In the genomic region with DNA sequence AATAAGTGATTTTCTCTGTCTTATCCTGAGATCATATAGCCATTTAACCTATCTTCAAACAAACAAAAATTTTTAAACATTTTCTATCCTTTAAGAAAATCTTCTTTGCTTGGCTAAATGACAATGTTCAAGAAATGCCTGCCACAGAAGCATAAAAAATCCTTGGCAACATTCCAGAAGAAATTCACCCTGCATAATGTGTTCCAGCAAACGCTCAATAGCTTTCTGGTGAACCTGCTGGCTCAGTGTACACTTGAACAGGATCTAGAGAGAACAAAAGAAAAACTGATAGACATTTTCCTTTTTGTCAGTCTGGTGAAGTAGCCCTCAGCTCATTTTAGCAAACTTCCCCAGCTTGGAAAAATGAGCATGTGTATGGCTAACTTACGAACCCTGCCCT, we compare ENCODE assay signal across 11 cellular contexts. TPM values are rescaled to one million over a fixed set of nuclear protein-coding genes. Genes with fewer than 3 reads are reported as not detected.
DNase-seq lines count a peak whose midpoint lies in the region; ATAC-seq and TF ChIP-seq lines count a peak whose summit lies in the region.
"Had no signal": no experiment of that assay in that cellular context is flagged by ENCODE, and none has a peak within 500 bp of the region (broad histone marks: within the 10 kb centered on the region; RNA-seq: fewer than 3 reads in every experiment).

No MANE protein-coding gene starts in this region.

- DNase-seq in NCI-H1092 treated with DMSO at 0.1 percent for 48 hours (lab: John Stamatoyannopoulos, UW) (peak; percentile 37), NCI-H446 treated with DMSO at 0.1 percent for 48 hours (lab: John Stamatoyannopoulos, UW) (peak; percentile 56), fibroblast of lung (ENCODE audit: low read depth in 2 of 2) (peak; percentile 17 to 36), renal cortical epithelial cell (ENCODE audit: low read depth) (peak; percentile 65), T-cell (no peak), NAMALWA (ENCODE audit: low spot score) (no peak), NK-92 (lab: John Stamatoyannopoulos, UW; ENCODE audit: unreplicated experiment) (no peak)
- no peak for DNase-seq in activated effector memory CD4-positive, alpha-beta T cell treated with anti-CD3 and anti-CD28 coated beads, Interleukin-2, amount 50 U/mL, for 16 hours
- DNase-seq: erythroblast had no signal

- no peak overlapping the region for H3K27ac Mint-ChIP-seq in T-cell
- H3K27ac Mint-ChIP-seq: neural progenitor cell had no signal

- no peaks in the 10 kb centered on the region for H3K36me3 ChIP-seq in fibroblast of lung (ENCODE audit: control insufficient read depth, insufficient read depth, low read length)
- H3K36me3 ChIP-seq: neural progenitor cell had no signal

- no peak overlapping the region for H3K9ac ChIP-seq in fibroblast of lung (ENCODE audit: insufficient read depth, low read length)
- H3K9ac ChIP-seq: KMS-11, neural progenitor cell had no signal

- H4K20me1 ChIP-seq in fibroblast of lung (ENCODE audit: control insufficient read depth, extremely low read depth, insufficient read depth, low read length), result no peaks in the 10 kb centered on the region

- no peaks in the 10 kb centered on the region for H3K27me3 Mint-ChIP-seq in T-cell

- no peaks in the 10 kb centered on the region for H3K9me3 Mint-ChIP-seq in T-cell

- peaks cover 30 to 36% (median 33%) of the 10 kb centered on the region in 3 donors for H3K4me1 Mint-ChIP-seq in T-cell

- no peak overlapping the region for H3K4me3 Mint-ChIP-seq in T-cell
- H3K4me3 Mint-ChIP-seq: neural progenitor cell had no signal

- no peaks in the 10 kb centered on the region for H3K36me3 Mint-ChIP-seq in T-cell

- H3K9me3 ChIP-seq in fibroblast of lung (ENCODE audit: control insufficient read depth, insufficient read depth, low read depth, low read length), result no peaks in the 10 kb centered on the region

- POLR2A ChIA-PET in T-cell (lab: Charles Lee), result no interaction called here

- H3K27me3 ChIP-seq in fibroblast of lung (ENCODE audit: control insufficient read depth, insufficient read depth, low read length), result peaks cover 2% of the 10 kb centered on the region
- H3K27me3 ChIP-seq: neural progenitor cell had no signal

- H3K4me1 ChIP-seq in fibroblast of lung (ENCODE audit: control insufficient read depth, extremely low read depth, insufficient read depth, low read length), result no peaks in the 10 kb centered on the region

- no peak for TF ChIP-seq CTCF in fibroblast of lung (conservative IDR thresholded peaks at IDR 0.05 in 1 of 2, IDR thresholded peaks at IDR 0.05 in 1 of 2; ENCODE audit: low read depth in 1 of 2, low read length in 2 of 2)

- no peaks in the 10 kb centered on the region for H3K79me2 ChIP-seq in fibroblast of lung (ENCODE audit: control insufficient read depth, insufficient read depth, low read length)

- no peak overlapping the region for H2AFZ ChIP-seq in fibroblast of lung (ENCODE audit: low read length)
- H2AFZ ChIP-seq: neural progenitor cell had no signal

- CTCF ChIA-PET in T-cell (lab: Charles Lee), result interaction anchor here in 1 of 2 donors (0.5 kb wide), 1 partner anchor 100 kb away, joined by 5 read pairs; no protein-coding TSS in a partner anchor

- no peak for ATAC-seq in T-cell (replicated peaks in 1 of 4)

- H3K27ac ChIP-seq in fibroblast of lung (ENCODE audit: insufficient read depth, low read length), result no peak overlapping the region
- H3K27ac ChIP-seq: KMS-11, neural progenitor cell had no signal

- no peak overlapping the region for H3K4me2 ChIP-seq in fibroblast of lung (ENCODE audit: extremely low read depth, insufficient read depth, low read length)
- H3K4me2 ChIP-seq: KMS-11, neural progenitor cell had no signal

- no peak overlapping the region for H3K4me3 ChIP-seq in fibroblast of lung (replicated peaks in 1 of 4; ENCODE audit: control extremely low read depth in 1 of 4, insufficient read depth in 1 of 4, low read depth in 3 of 4, low read length in 4 of 4)
- H3K4me3 ChIP-seq: neural progenitor cell had no signal

RNA-seq across cellular contexts. Expression of a gene that starts 51.0 kb away (rescaled TPM):
- total RNA-seq in fibroblast of lung (12.1 and 12.4 TPM in 2 replicates), renal cortical epithelial cell (17.5 and 30.6 TPM in 2 replicates), T-cell (100 to 1,000 TPM; 115 to 127 (median 124) TPM)
- polyA plus RNA-seq in fibroblast of lung, result 16.3 and 18.9 TPM in 2 replicates
- 11.2 and 14.3 TPM in 2 replicates for polyA plus RNA-seq in fibroblast of lung (2012)
- 11.0 and 13.6 TPM in 2 replicates for polyA minus RNA-seq in fibroblast of lung (ENCODE audit: low replicate concordance)

Comparison
In these comparisons a context has a peak if more than half of its experiments do, and no peak if none do; other contexts are left out.
1. DNase-seq: peak in NCI-H1092 treated with DMSO at 0.1 percent for 48 hours (single experiment), NCI-H446 treated with DMSO at 0.1 percent for 48 hours (single experiment), fibroblast of lung (2 of 2) and renal cortical epithelial cell (single experiment); none in T-cell (0 of 34), NAMALWA (single experiment), activated effector memory CD4-positive, alpha-beta T cell treated with anti-CD3 and anti-CD28 coated beads, Interleukin-2, amount 50 U/mL, for 16 hours (single experiment) and NK-92 (single experiment).